In genomic region chr10:97780991-97781540, GRCh38 we compare ENCODE assay signal across 1 cellular context.
TF ChIP-seq lines count a peak whose summit lies in the region.

No MANE protein-coding gene starts in this region.

TF ChIP-seq in IMR-90, 13 proteins besides CTCF, POLR2A, EP300 and RAD21 (continued from another document):
- TF ChIP-seq MXI1 (IDR thresholded peaks at IDR 0.05; ENCODE audit: borderline replicate concordance, low read depth, low read length) (no peak), RCOR1 (IDR thresholded peaks at IDR 0.05; ENCODE audit: insufficient replicate concordance, low read length) (no peak), RFX5 (IDR thresholded peaks at IDR 0.05; ENCODE audit: low read depth, low read length) (no peak), NFE2L2 (IDR thresholded peaks at IDR 0.05; ENCODE audit: low read depth, low read length) (no peak), USF2 (IDR thresholded peaks at IDR 0.05; ENCODE audit: low read depth, low read length) (no peak)
